ENCODE assay signal across 13 cellular contexts in genomic region chr16:14502256-14502875, GRCh38.
A peak's percentile ranks its signal among the peaks of the same experiment; 100 is the strongest.
DNase-seq lines count a peak whose midpoint lies in the region; ATAC-seq and TF ChIP-seq lines count a peak whose summit lies in the region.
"Had no signal": no experiment of that assay in that cellular context is flagged by ENCODE, and none has a peak within 500 bp of the region (broad histone marks: within the 10 kb centered on the region; RNA-seq: fewer than 3 reads in every experiment).

No MANE protein-coding gene starts in this region.

- H3K36me3 ChIP-seq in mammary epithelial cell (ENCODE audit: insufficient read depth, low read length) (no peaks in the 10 kb centered on the region), mesendoderm (ENCODE audit: control insufficient read depth, insufficient read depth, low read length) (no peaks in the 10 kb centered on the region), transverse colon (no peaks in the 10 kb centered on the region)
- H3K36me3 ChIP-seq: Peyer's patch had no signal

- no peak overlapping the region for H2AFZ ChIP-seq in mammary epithelial cell (ENCODE audit: low read depth, low read length)

- H3K79me2 ChIP-seq in mammary epithelial cell (ENCODE audit: insufficient read depth, low read length): peaks cover 3% of the 10 kb centered on the region
- H3K79me2 ChIP-seq in mesendoderm (ENCODE audit: control insufficient read depth, insufficient read depth, low read length): no peaks in the 10 kb centered on the region

- no peak overlapping the region for H2AK5ac ChIP-seq in mesendoderm (ENCODE audit: low read length)

- H3K4me1 ChIP-seq in mammary epithelial cell (ENCODE audit: insufficient read depth, low read length): peaks cover 57% of the 10 kb centered on the region
- peaks cover 21% of the 10 kb centered on the region for H3K4me1 ChIP-seq in mesendoderm (ENCODE audit: control insufficient read depth, low read depth, low read length)
- peaks cover 6 to 17% (median 9%) of the 10 kb centered on the region in 4 donors for H3K4me1 ChIP-seq in transverse colon
- H3K4me1 ChIP-seq: Peyer's patch had no signal

- H3K4me2 ChIP-seq in mammary epithelial cell (ENCODE audit: insufficient read depth, low read depth, low read length) (peak overlapping the region; percentile 76), mesendoderm (ENCODE audit: low read length) (no peak overlapping the region)

- CTCF ChIA-PET in mammary epithelial cell (lab: Charles Lee; ENCODE audit: low non-redundant PET): no interaction called here

- no peak for TF ChIP-seq POLR2A in transverse colon (IDR thresholded peaks at IDR 0.05)

- H3K4me3 Mint-ChIP-seq in stimulated activated naive CD8-positive, alpha-beta T cell treated with anti-CD3 and anti-CD28 coated beads, Interleukin-15, amount 100 ng/mL, for 72 hours: no peak overlapping the region
- H3K4me3 Mint-ChIP-seq: activated naive CD4-positive, alpha-beta T cell treated with anti-CD3 and anti-CD28 coated beads, Interleukin-2, amount 10 ng/mL, durations not matched to agents 7 days and 5 days; stimulated activated memory B cell treated with anti-CD40 and anti-IgM and Interleukin-4, amounts not matched to agents 10 μg/mL and 1 μg/mL and 100 μg/mL, for 72 hours had no signal

- H2BK15ac ChIP-seq in mesendoderm (replicated peaks; ENCODE audit: low read depth): no peak overlapping the region

- H4K8ac ChIP-seq in mesendoderm (ENCODE audit: low read depth, low read length): no peak overlapping the region

- TF ChIP-seq CTCF in mammary epithelial cell (conservative IDR thresholded peaks at IDR 0.05 in 1 of 2, IDR thresholded peaks at IDR 0.05 in 1 of 2; ENCODE audit: extremely low read depth in 1 of 2, insufficient read depth in 1 of 2, low read depth in 1 of 2, low read length in 2 of 2) (no peak), transverse colon (IDR thresholded peaks at IDR 0.05) (no peak)

- 94% methylated on average over 4 of the region's 4 CpGs for WGBS in mammary epithelial cell (ENCODE audit: low coverage, missing lambda C conversion rate)
- WGBS in mesendoderm (ENCODE audit: extremely low coverage, insufficient coverage, low lambda C conversion rate): no CpG with 5 or more reads among the region's 4 CpGs
- WGBS in transverse colon (ENCODE audit: low coverage in 1 of 2), 2 donors: 80 to 92% methylated on average over 2 to 4 of the region's 4 CpGs

- H3K56ac ChIP-seq in mesendoderm (ENCODE audit: low read length): peak overlapping the region; percentile 8

- H4K5ac ChIP-seq in mesendoderm (ENCODE audit: low read length): no peak overlapping the region

- H3K9me3 ChIP-seq in mammary epithelial cell (replicated peaks; ENCODE audit: insufficient read depth, low read length) (no peaks in the 10 kb centered on the region), transverse colon (no peaks in the 10 kb centered on the region)
- H3K9me3 ChIP-seq: Peyer's patch had no signal

- H3K27ac Mint-ChIP-seq in stimulated activated naive CD8-positive, alpha-beta T cell treated with anti-CD3 and anti-CD28 coated beads, Interleukin-15, amount 100 ng/mL, for 72 hours: no peak overlapping the region
- H3K27ac Mint-ChIP-seq: activated naive CD4-positive, alpha-beta T cell treated with anti-CD3 and anti-CD28 coated beads, Interleukin-2, amount 10 ng/mL, durations not matched to agents 7 days and 5 days; stimulated activated memory B cell treated with anti-CD40 and anti-IgM and Interleukin-4, amounts not matched to agents 10 μg/mL and 1 μg/mL and 100 μg/mL, for 72 hours had no signal

- H2BK5ac ChIP-seq in mesendoderm (ENCODE audit: low read length): no peak overlapping the region

- no peaks in the 10 kb centered on the region for H3K27me3 Mint-ChIP-seq in stimulated activated naive CD8-positive, alpha-beta T cell treated with anti-CD3 and anti-CD28 coated beads, Interleukin-15, amount 100 ng/mL, for 72 hours
- H3K27me3 Mint-ChIP-seq: activated naive CD4-positive, alpha-beta T cell treated with anti-CD3 and anti-CD28 coated beads, Interleukin-2, amount 10 ng/mL, durations not matched to agents 7 days and 5 days; stimulated activated memory B cell treated with anti-CD40 and anti-IgM and Interleukin-4, amounts not matched to agents 10 μg/mL and 1 μg/mL and 100 μg/mL, for 72 hours had no signal

- H4K20me1 ChIP-seq in mammary epithelial cell (ENCODE audit: insufficient read depth, low read length): no peaks in the 10 kb centered on the region

- intact Hi-C loops in mammary epithelial cell (cut with micrococcal nuclease): loop anchor here (2.0 kb wide), 1 partner anchor 26 kb away; no protein-coding TSS in a partner anchor
- intact Hi-C loops in transverse colon (cut with DNase I; ENCODE audit: low total_unique reads): no loop called here

- H3K27me3 ChIP-seq in mammary epithelial cell (ENCODE audit: insufficient read depth, low read length) (no peaks in the 10 kb centered on the region), mesendoderm (ENCODE audit: insufficient read depth, low read length, poor library complexity) (no peaks in the 10 kb centered on the region), transverse colon (no peaks in the 10 kb centered on the region)
- H3K27me3 ChIP-seq: Peyer's patch had no signal

- H3K4ac ChIP-seq in mesendoderm (ENCODE audit: low read depth, low read length): peak overlapping the region; percentile 8

- H3K23ac ChIP-seq in mesendoderm (ENCODE audit: low read length): no peak overlapping the region

- no TSS peak for BruUV-seq in mammary epithelial cell (replicated peaks; lab: Mats Ljungman, UMichigan)

- no peaks in the 10 kb centered on the region for H3K9me3 Mint-ChIP-seq in stimulated activated naive CD8-positive, alpha-beta T cell treated with anti-CD3 and anti-CD28 coated beads, Interleukin-15, amount 100 ng/mL, for 72 hours
- H3K9me3 Mint-ChIP-seq: activated naive CD4-positive, alpha-beta T cell treated with anti-CD3 and anti-CD28 coated beads, Interleukin-2, amount 10 ng/mL, durations not matched to agents 7 days and 5 days; stimulated activated memory B cell treated with anti-CD40 and anti-IgM and Interleukin-4, amounts not matched to agents 10 μg/mL and 1 μg/mL and 100 μg/mL, for 72 hours had no signal

- H3K4me1 Mint-ChIP-seq in stimulated activated naive CD8-positive, alpha-beta T cell treated with anti-CD3 and anti-CD28 coated beads, Interleukin-15, amount 100 ng/mL, for 72 hours: peaks cover 36% of the 10 kb centered on the region

- H3K27ac ChIP-seq in mammary epithelial cell (ENCODE audit: insufficient read depth, low read depth, low read length) (peak overlapping the region; percentile 94), mesendoderm (ENCODE audit: low read depth, low read length) (no peak overlapping the region), transverse colon (peak overlapping the region; percentile 8 to 77 (median 56))
- H3K27ac ChIP-seq: 22Rv1 had no signal

- dilution Hi-C loops in mammary epithelial cell (cut with HindIII; ENCODE audit: low sequenced_read_pairs): loop anchor here (5.0 kb wide), 1 partner anchor 200 kb away; no protein-coding TSS in a partner anchor

- in situ Hi-C loops in mammary epithelial cell (cut with MboI; ENCODE audit: low sequenced_read_pairs in 2 of 2): no loop called here
- in situ Hi-C loops in transverse colon (cut with MboI; ENCODE audit: low pct_ligation_motif_present in 1 of 4, low pct_unique_long_range_greater_than_20kb in 1 of 4, low sequenced_read_pairs in 3 of 4): no loop called here

- H2BK120ac ChIP-seq in mesendoderm (ENCODE audit: low read depth, low read length): no peak overlapping the region

- H3K9ac ChIP-seq in mammary epithelial cell (ENCODE audit: insufficient read depth, low read length): peak overlapping the region; percentile 76
- H3K9ac ChIP-seq in mesendoderm (ENCODE audit: low read length): no peak overlapping the region

- DNase-seq in DMS 273 (lab: John Stamatoyannopoulos, UW; ENCODE audit: unreplicated experiment) (peak; percentile 35), DMS 273 treated with DMSO at 0.1 percent for 48 hours (lab: John Stamatoyannopoulos, UW) (no peak), mammary epithelial cell (no peak), mesendoderm (no peak), transverse colon (no peak), cerebellum (ENCODE audit: low spot score) (no peak)
- DNase-seq in stimulated activated naive CD8-positive, alpha-beta T cell treated with anti-CD3 and anti-CD28 coated beads, Interleukin-15, amount 100 ng/mL, for 72 hours: no peak
- DNase-seq: activated CD4-positive, alpha-beta T cell treated with anti-CD3 and anti-CD28 coated beads for 4 hours; activated naive CD4-positive, alpha-beta T cell treated with anti-CD3 and anti-CD28 coated beads, Interleukin-2, amount 10 ng/mL, durations not matched to agents 7 days and 5 days had no signal

- ATAC-seq in stimulated activated naive CD8-positive, alpha-beta T cell treated with anti-CD3 and anti-CD28 coated beads, Interleukin-15, amount 100 ng/mL, for 72 hours: no peak
- ATAC-seq in HG03342 (IDR thresholded peaks at IDR 0.05; ENCODE audit: unreplicated experiment): no peak
- ATAC-seq: stimulated activated memory B cell treated with anti-CD40 and anti-IgM and Interleukin-4, amounts not matched to agents 10 μg/mL and 1 μg/mL and 100 μg/mL, for 72 hours had no signal

- H3K79me1 ChIP-seq in mesendoderm (ENCODE audit: low read length): no peaks in the 10 kb centered on the region

- TF ChIP-seq EP300 in transverse colon (IDR thresholded peaks at IDR 0.05; ENCODE audit: low read depth): no peak

- no peak overlapping the region for H3K4me3 ChIP-seq in mammary epithelial cell (replicated peaks in 1 of 3; ENCODE audit: insufficient read depth in 1 of 3, low read depth in 2 of 3, low read length in 3 of 3)
- H3K4me3 ChIP-seq in mesendoderm (ENCODE audit: low read length): no peak overlapping the region
- H3K4me3 ChIP-seq in transverse colon: no peak overlapping the region
- H3K4me3 ChIP-seq: Peyer's patch had no signal

- no peak overlapping the region for H3K18ac ChIP-seq in mesendoderm (ENCODE audit: low read length)
